ENCODE assay signal across 8 cellular contexts in genomic region chr19:36418287-36419001, GRCh38. TPM values are rescaled to one million over a fixed set of nuclear protein-coding genes. Genes with fewer than 3 reads are reported as not detected.
A peak's percentile ranks its signal among the peaks of the same experiment; 100 is the strongest.
DNase-seq lines count a peak whose midpoint lies in the region; ATAC-seq, FAIRE-seq and TF ChIP-seq lines count a peak whose summit lies in the region.

TSS of gene ZFP82 (minus strand) at chr19:36418644. CDS start at chr19:36409789, 8,855 bp downstream.

- FAIRE-seq in astrocyte (lab: Jason Lieb, UNC), result no peak

- peak within 1 kb of the TSS; percentile 86 for H3K4me2 ChIP-seq in astrocyte (ENCODE audit: low read length)

- H3K36me3 ChIP-seq in astrocyte (ENCODE audit: insufficient read depth, low read length), result no peaks in the 10 kb centered on the region
- H3K36me3 ChIP-seq in aorta (ENCODE audit: control insufficient read depth in 1 of 2, insufficient read depth in 2 of 2, low read length in 1 of 2), result no peaks in the 10 kb centered on the region

- no peaks in the 10 kb centered on the region for H3K27me3 ChIP-seq in astrocyte (ENCODE audit: insufficient read depth, low read length)
- no peaks in the 10 kb centered on the region for H3K27me3 ChIP-seq in aorta (ENCODE audit: control insufficient read depth in 1 of 2, insufficient read depth in 2 of 2, low read length in 1 of 2)

- H3K4me3 Mint-ChIP-seq in astrocyte (ENCODE audit: unreplicated experiment), result peak within 1 kb of the TSS; percentile 95

- H3K27me3 Mint-ChIP-seq in astrocyte (ENCODE audit: low read depth, unreplicated experiment), result peaks cover 4% of the 10 kb centered on the region

- peak; percentile 93 for DNase-seq in DMS 273 (lab: John Stamatoyannopoulos, UW; ENCODE audit: unreplicated experiment)
- DNase-seq in NCI-H1092 (lab: John Stamatoyannopoulos, UW), result peak; percentile 67
- DNase-seq in T-helper 2 cell, result peak; percentile 46 to 89 (median 63)
- peak; percentile 68 for DNase-seq in astrocyte (ENCODE audit: low read depth)
- peak; percentile 53 to 71 for DNase-seq in hippocampal formation (lab: John Stamatoyannopoulos, UW)
- DNase-seq in retina, result peak; percentile 97
- peak; percentile 89 to 93 for DNase-seq in aorta

- 0 to 1% methylated on average over 70 of the region's 70 CpGs for WGBS in aorta, 2 donors

- H3K4me1 Mint-ChIP-seq in astrocyte (ENCODE audit: low read depth, unreplicated experiment), result peaks cover 6% of the 10 kb centered on the region

- ATAC-seq in GM21723 (IDR thresholded peaks at IDR 0.05; ENCODE audit: unreplicated experiment) (peak; percentile 84), aorta (ENCODE audit: low FRiP score) (peak; percentile 97)

- peaks cover 34% of the 10 kb centered on the region for H3K36me3 Mint-ChIP-seq in astrocyte (ENCODE audit: low read depth, unreplicated experiment)

- TF ChIP-seq CTCF in astrocyte (IDR thresholded peaks at IDR 0.05; ENCODE audit: insufficient read depth, low read depth, low read length), result no peak

- H3K27ac ChIP-seq in astrocyte (ENCODE audit: low read depth, low read length) (peak within 1 kb of the TSS; percentile 70), aorta (ENCODE audit: low read depth in 1 of 2, low read length in 2 of 2) (peak within 1 kb of the TSS; percentile 22 to 32)

- H2AFZ ChIP-seq in astrocyte (ENCODE audit: low read depth, low read length), result peak within 1 kb of the TSS; percentile 94

- peaks cover 29% of the 10 kb centered on the region for H3K79me2 ChIP-seq in astrocyte (ENCODE audit: insufficient read depth, low read length)

- peak within 1 kb of the TSS; percentile 64 for H3K4me3 ChIP-seq in astrocyte (ENCODE audit: insufficient read depth, low read depth, low read length)
- peak within 1 kb of the TSS; percentile 46 to 83 for H3K4me3 ChIP-seq in aorta (ENCODE audit: low read length in 2 of 2)

- peak within 1 kb of the TSS; percentile 83 for H3K9ac ChIP-seq in astrocyte (ENCODE audit: low read length)

- H3K4me1 ChIP-seq in astrocyte (ENCODE audit: insufficient read depth, low read length) (peaks cover 5% of the 10 kb centered on the region), aorta (ENCODE audit: control insufficient read depth in 1 of 2, insufficient read depth in 2 of 2, low read length in 2 of 2) (no peaks in the 10 kb centered on the region)

- intact Hi-C loops in aorta (cut with DNase I), result no loop called here

- H4K20me1 ChIP-seq in astrocyte (ENCODE audit: insufficient read depth, low read length), result no peaks in the 10 kb centered on the region

- H3K9me3 Mint-ChIP-seq in astrocyte (ENCODE audit: unreplicated experiment), result peaks cover 25% of the 10 kb centered on the region

- H3K9me3 ChIP-seq in astrocyte (ENCODE audit: insufficient read depth, low read depth, low read length), result no peaks in the 10 kb centered on the region
- no peaks in the 10 kb centered on the region for H3K9me3 ChIP-seq in aorta (ENCODE audit: control insufficient read depth, low read length)

- peak within 1 kb of the TSS; percentile 92 for H3K27ac Mint-ChIP-seq in astrocyte (ENCODE audit: unreplicated experiment)

RNA-seq across cellular contexts. Expression of gene ZFP82, which starts in this region (rescaled TPM):
- total RNA-seq in astrocyte (6.4 and 6.6 TPM in 2 replicates), aorta (1 to 10 TPM; 4.8 to 8.3 TPM)
- 1 to 10 TPM; 2.0 to 4.9 TPM for polyA plus RNA-seq in aorta

Comparison
In these comparisons a context has a peak if more than half of its experiments do, and no peak if none do; other contexts are left out.
1. Peak in every context shown above with its lines: DNase-seq, ATAC-seq, H3K4me3 ChIP-seq and H3K27ac ChIP-seq.